ENCODE assay signal across 14 cellular contexts in genomic region chr16:14398014-14398717, GRCh38.
"Had no signal": no experiment of that assay in that cellular context is flagged by ENCODE, and none has a peak within 500 bp of the region (broad histone marks: within the 10 kb centered on the region; RNA-seq: fewer than 3 reads in every experiment).

No MANE protein-coding gene starts in this region.

- H3K4me3 ChIP-seq: skin epidermis, transverse colon had no signal

- H3K27me3 ChIP-seq: transverse colon had no signal

- H3K27me3 Mint-ChIP-seq: naive thymus-derived CD8-positive, alpha-beta T cell had no signal

- H3K27ac Mint-ChIP-seq: activated naive CD4-positive, alpha-beta T cell treated with anti-CD3 and anti-CD28 coated beads, Interleukin-2, amount 50 U/mL, for 72 hours; naive thymus-derived CD8-positive, alpha-beta T cell; stimulated activated naive B cell treated with anti-CD40 and anti-IgM and Interleukin-4, amounts not matched to agents 10 μg/mL and 1 μg/mL and 100 μg/mL, for 72 hours had no signal

- H3K36me3 Mint-ChIP-seq: activated naive CD4-positive, alpha-beta T cell treated with anti-CD3 and anti-CD28 coated beads, Interleukin-2, amount 50 U/mL, for 72 hours; naive thymus-derived CD8-positive, alpha-beta T cell; stimulated activated naive B cell treated with anti-CD40 and anti-IgM and Interleukin-4, amounts not matched to agents 10 μg/mL and 1 μg/mL and 100 μg/mL, for 72 hours had no signal

- H3K9me3 Mint-ChIP-seq: activated naive CD4-positive, alpha-beta T cell treated with anti-CD3 and anti-CD28 coated beads, Interleukin-2, amount 50 U/mL, for 72 hours; naive thymus-derived CD8-positive, alpha-beta T cell; stimulated activated naive B cell treated with anti-CD40 and anti-IgM and Interleukin-4, amounts not matched to agents 10 μg/mL and 1 μg/mL and 100 μg/mL, for 72 hours had no signal

- H3K9me3 ChIP-seq: transverse colon had no signal

- H3K36me3 ChIP-seq: transverse colon had no signal

- H3K4me3 Mint-ChIP-seq: naive thymus-derived CD8-positive, alpha-beta T cell; stimulated activated naive B cell treated with anti-CD40 and anti-IgM and Interleukin-4, amounts not matched to agents 10 μg/mL and 1 μg/mL and 100 μg/mL, for 72 hours had no signal

- ATAC-seq: activated naive CD4-positive, alpha-beta T cell treated with anti-CD3 and anti-CD28 coated beads, Interleukin-2, amount 50 U/mL, for 72 hours; left lobe of liver; naive thymus-derived CD8-positive, alpha-beta T cell had no signal

- FAIRE-seq: endothelial cell of umbilical vein, islet of Langerhans had no signal

- DNase-seq: activated CD4-positive, CD25-positive, alpha-beta regulatory T cell treated with anti-CD3 and anti-CD28 coated beads, Interleukin-2, amount 50 U/mL, for 72 hours; cortex of kidney; effector CD4-positive, alpha-beta T cell; naive thymus-derived CD8-positive, alpha-beta T cell; retina; stimulated activated CD4-positive, alpha-beta T cell treated with anti-CD3 and anti-CD28 coated beads, Interleukin-15, amount 100 ng/mL, for 24 hours; stimulated activated CD4-positive, alpha-beta T cell treated with anti-CD3 and anti-CD28 coated beads, Interleukin-4, amount 100 ng/mL, for 1 hour; stimulated activated naive B cell treated with anti-CD40 and anti-IgM and Interleukin-4, amounts not matched to agents 10 μg/mL and 1 μg/mL and 100 μg/mL, for 72 hours; transverse colon had no signal
